ENCODE assay signal across 22 cellular contexts in the genomic region with DNA sequence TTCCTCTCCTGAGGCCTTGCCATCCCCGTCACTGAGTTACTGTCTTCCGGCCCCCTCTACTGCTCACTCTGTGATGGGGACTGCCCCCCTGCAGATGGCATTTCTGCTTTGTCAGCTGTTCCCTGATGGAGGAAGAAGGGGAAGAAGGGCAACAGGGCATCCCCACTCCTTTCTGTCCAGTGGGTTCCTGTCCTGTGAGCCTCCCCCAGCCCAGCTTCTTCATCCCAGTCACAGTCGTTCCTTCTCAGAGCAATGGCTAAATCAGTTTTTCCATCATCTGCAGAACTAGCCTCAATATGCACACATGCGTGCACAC. TPM values are rescaled to one million over a fixed set of nuclear protein-coding genes. Genes with fewer than 3 reads are reported as not detected.
DNase-seq lines count a peak whose midpoint lies in the region; ATAC-seq and TF ChIP-seq lines count a peak whose summit lies in the region.
"Had no signal": no experiment of that assay in that cellular context is flagged by ENCODE, and none has a peak within 500 bp of the region (broad histone marks: within the 10 kb centered on the region; RNA-seq: fewer than 3 reads in every experiment).

No MANE protein-coding gene starts in this region.

- peak overlapping the region; percentile 10 for H3K27ac Mint-ChIP-seq in glutamatergic neuron (ENCODE audit: unreplicated experiment)
- H3K27ac Mint-ChIP-seq: CD4-positive, CD25-positive, alpha-beta regulatory T cell; CD8-positive, alpha-beta memory T cell; GM23338; HFFc6 had no signal

- H2BK120ac ChIP-seq in neuronal stem cell (ENCODE audit: low read depth, low read length) = no peak overlapping the region

- H3K4ac ChIP-seq in neuronal stem cell (ENCODE audit: low read length) = no peak overlapping the region

- H2BK5ac ChIP-seq in neuronal stem cell (ENCODE audit: low read length) = peak overlapping the region; percentile 72

- peak overlapping the region; percentile 67 for H3K18ac ChIP-seq in neuronal stem cell (ENCODE audit: low read length)

- peaks cover 12% of the 10 kb centered on the region for H3K9me3 Mint-ChIP-seq in glutamatergic neuron (ENCODE audit: unreplicated experiment)
- H3K9me3 Mint-ChIP-seq: CD4-positive, CD25-positive, alpha-beta regulatory T cell; HFFc6 had no signal

- H3K14ac ChIP-seq in neuronal stem cell (ENCODE audit: low read length) = no peak overlapping the region

- H2AK5ac ChIP-seq in neuronal stem cell (ENCODE audit: low read depth, low read length) = no peak overlapping the region

- no peaks in the 10 kb centered on the region for H3K27me3 ChIP-seq in BLaER1 treated with 17β-estradiol and CSF1 and Interleukin-3, amounts not matched to agents 10 nM and 100 nM
- H3K27me3 ChIP-seq in neuronal stem cell (ENCODE audit: control insufficient read depth in 3 of 3, insufficient read depth in 3 of 3, low read depth in 1 of 3, low read length in 3 of 3) = peaks cover 0 to 5% (median 0%) of the 10 kb centered on the region in 3 experiments

- no CpG with 5 or more reads among the region's 4 CpGs for WGBS in neuronal stem cell (ENCODE audit: extremely low coverage in 2 of 2, insufficient read length in 2 of 2, insufficient replicate concordance in 1 of 2), 2 donors

- H3K79me1 ChIP-seq in neuronal stem cell (ENCODE audit: low read depth, low read length) = no peaks in the 10 kb centered on the region

- no peak for TF ChIP-seq CTCF in glutamatergic neuron (IDR thresholded peaks at IDR 0.05; ENCODE audit: partially characterized antibody, unreplicated experiment)

- no peak overlapping the region for H3K9ac ChIP-seq in BLaER1 treated with 17β-estradiol and CSF1 and Interleukin-3, amounts not matched to agents 10 nM and 100 nM
- H3K9ac ChIP-seq in neuronal stem cell (ENCODE audit: low read depth, low read length, poor library complexity) = no peak overlapping the region
- H3K9ac ChIP-seq: KMS-11 had no signal

- peaks cover 0 to 18% (median 15%) of the 10 kb centered on the region in 10 experiments; a peak in 11 of 20 replicates for H3K4me1 ChIP-seq in BLaER1 treated with 17β-estradiol and CSF1 and Interleukin-3, amounts not matched to agents 10 nM and 100 nM
- peaks cover 0 to 5% of the 10 kb centered on the region in 2 donors for H3K4me1 ChIP-seq in neuronal stem cell (ENCODE audit: control insufficient read depth in 2 of 2, insufficient read depth in 1 of 2, low read depth in 1 of 2, low read length in 2 of 2)

- no peaks in the 10 kb centered on the region for H4K20me1 ChIP-seq in BLaER1 treated with 17β-estradiol and CSF1 and Interleukin-3, amounts not matched to agents 10 nM and 100 nM

- H3K27me3 Mint-ChIP-seq in glutamatergic neuron (ENCODE audit: unreplicated experiment) = peaks cover 2% of the 10 kb centered on the region

- H3K4me2 ChIP-seq in BLaER1 treated with 17β-estradiol and CSF1 and Interleukin-3, amounts not matched to agents 10 nM and 100 nM = peak overlapping the region in 9 of 11 experiments; percentile 8 to 46 (median 27); a peak in 10 of 22 replicates
- no peak overlapping the region for H3K4me2 ChIP-seq in neuronal stem cell (ENCODE audit: insufficient read depth, low read length, poor library complexity, severe bottlenecking)
- H3K4me2 ChIP-seq: GM23338, KMS-11 had no signal

- H2BK12ac ChIP-seq in neuronal stem cell (ENCODE audit: low read length) = no peak overlapping the region

- no peak overlapping the region for H3K4me3 ChIP-seq in BLaER1 treated with 17β-estradiol and CSF1 and Interleukin-3, amounts not matched to agents 10 nM and 100 nM
- H3K4me3 ChIP-seq in neuronal stem cell (ENCODE audit: low read length in 2 of 2) = no peak overlapping the region
- H3K4me3 ChIP-seq: GM23338 had no signal

- no peak overlapping the region for H2BK15ac ChIP-seq in neuronal stem cell (ENCODE audit: low read length)

- H3K23ac ChIP-seq in neuronal stem cell (ENCODE audit: low read depth, low read length, poor library complexity) = no peak overlapping the region

- H3K36me3 Mint-ChIP-seq in glutamatergic neuron (ENCODE audit: unreplicated experiment) = no peaks in the 10 kb centered on the region
- H3K36me3 Mint-ChIP-seq: CD4-positive, CD25-positive, alpha-beta regulatory T cell; CD8-positive, alpha-beta memory T cell had no signal

- H3K36me3 ChIP-seq in BLaER1 treated with 17β-estradiol and CSF1 and Interleukin-3, amounts not matched to agents 10 nM and 100 nM = no peaks in the 10 kb centered on the region
- H3K36me3 ChIP-seq in neuronal stem cell (replicated peaks in 1 of 2; ENCODE audit: control insufficient read depth in 2 of 2, insufficient read depth in 2 of 2, low read length in 2 of 2) = no peaks in the 10 kb centered on the region

- DNase-seq in AG20443 (ENCODE audit: low spot score) (peak; percentile 8), glutamatergic neuron (no peak), neuronal stem cell (ENCODE audit: low spot score) (no peak), NCI-H1694 (lab: John Stamatoyannopoulos, UW) (no peak), activated gamma-delta T cell (lab: John Stamatoyannopoulos, UW) (no peak)
- DNase-seq: C1 segment of cervical spinal cord; CD4-positive, CD25-positive, alpha-beta regulatory T cell; COR-L47; DMS 273 treated with DMSO at 0.1 percent for 48 hours; DMS53; DND-41; EL; H7; HFFc6 had no signal

- no peak overlapping the region for H4K8ac ChIP-seq in neuronal stem cell (ENCODE audit: low read depth, low read length)

- peak overlapping the region; percentile 70 for H3K4me3 Mint-ChIP-seq in glutamatergic neuron (ENCODE audit: unreplicated experiment)
- H3K4me3 Mint-ChIP-seq: CD4-positive, CD25-positive, alpha-beta regulatory T cell; CD8-positive, alpha-beta memory T cell; GM23338; HFFc6 had no signal

- no peak overlapping the region for H2AFZ ChIP-seq in neuronal stem cell (ENCODE audit: low read length)
- H2AFZ ChIP-seq: GM23338 had no signal

- peaks cover 19% of the 10 kb centered on the region for H3K4me1 Mint-ChIP-seq in glutamatergic neuron (ENCODE audit: low read depth, unreplicated experiment)
- H3K4me1 Mint-ChIP-seq: CD4-positive, CD25-positive, alpha-beta regulatory T cell; CD8-positive, alpha-beta memory T cell; GM23338 had no signal

- no peak overlapping the region for H4K91ac ChIP-seq in neuronal stem cell (ENCODE audit: low read depth, low read length, poor library complexity)

- H3K27ac ChIP-seq in BLaER1 treated with 17β-estradiol and CSF1 and Interleukin-3, amounts not matched to agents 10 nM and 100 nM = no peak overlapping the region
- no peak overlapping the region for H3K27ac ChIP-seq in neuronal stem cell (replicated peaks; ENCODE audit: low read length)
- H3K27ac ChIP-seq: KMS-11 had no signal

- H3K9me3 ChIP-seq in BLaER1 treated with 17β-estradiol and CSF1 and Interleukin-3, amounts not matched to agents 10 nM and 100 nM (replicated peaks in 1 of 11) = peaks cover 0 to 9% (median 0%) of the 10 kb centered on the region in 11 experiments; a peak in 3 of 22 replicates
- H3K9me3 ChIP-seq in neuronal stem cell (replicated peaks in 1 of 2; ENCODE audit: control insufficient read depth in 2 of 2, insufficient read depth in 1 of 2, low read depth in 1 of 2, low read length in 2 of 2) = no peaks in the 10 kb centered on the region

- ATAC-seq in GM21528 (IDR thresholded peaks at IDR 0.05; ENCODE audit: low FRiP score, unreplicated experiment) = no peak
- no peak for ATAC-seq in HG03469 (IDR thresholded peaks at IDR 0.05; ENCODE audit: unreplicated experiment)
- ATAC-seq: GM23338, HCT116 had no signal

RNA-seq across cellular contexts. Expression of a gene that starts 21.5 kb away (rescaled TPM):
- not detected for total RNA-seq in glutamatergic neuron (ENCODE audit: unreplicated experiment)
- 0.57 TPM for polyA plus RNA-seq in neuronal stem cell (2013, experiment 1 of 2)
- 0.60 TPM for polyA plus RNA-seq in neuronal stem cell (2013, experiment 2 of 2)
- total RNA-seq: CD4-positive, CD25-positive, alpha-beta regulatory T cell; CD8-positive, alpha-beta memory T cell; G401 had no signal
- polyA plus RNA-seq: CD8-positive, alpha-beta memory T cell had no signal
